ENCODE assay signal across 15 cellular contexts in the genomic region with DNA sequence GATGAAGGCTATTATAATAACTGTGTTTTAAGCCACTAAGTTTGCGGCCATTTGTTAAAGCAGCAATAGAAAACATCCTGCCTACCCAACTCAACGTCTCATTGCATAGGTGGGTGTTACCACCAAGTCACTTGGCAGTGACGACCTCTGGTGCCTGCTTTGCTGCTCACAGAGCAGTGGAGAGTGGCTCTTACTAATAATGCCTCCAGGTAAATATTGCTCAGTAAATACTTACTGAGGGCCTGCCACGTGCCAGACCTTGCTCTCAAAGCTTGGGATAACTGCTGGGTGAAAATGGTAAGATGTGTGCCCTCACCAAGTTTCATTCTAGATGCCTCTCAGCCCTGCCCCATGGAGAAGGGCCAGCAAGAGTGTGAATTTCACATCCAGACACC. TPM values are rescaled to one million over a fixed set of nuclear protein-coding genes. Genes with fewer than 3 reads are reported as not detected.
DNase-seq lines count a peak whose midpoint lies in the region; ATAC-seq and TF ChIP-seq lines count a peak whose summit lies in the region.
"Had no signal": no experiment of that assay in that cellular context is flagged by ENCODE, and none has a peak within 500 bp of the region (broad histone marks: within the 10 kb centered on the region; RNA-seq: fewer than 3 reads in every experiment).

No MANE protein-coding gene starts in this region.

- no peaks in the 10 kb centered on the region for H3K36me3 ChIP-seq in upper lobe of right lung
- H3K36me3 ChIP-seq: HAP-1, MG63 had no signal

- H3K27ac ChIP-seq in right cardiac atrium (ENCODE audit: low read length) (peak overlapping the region; percentile 20), VCaP (peak overlapping the region; percentile 75), upper lobe of right lung (no peak overlapping the region)

- no peak for ATAC-seq in right cardiac atrium
- ATAC-seq in left ventricle myocardium superior: no peak
- peak; percentile 86 for ATAC-seq in upper lobe of right lung

- no peaks in the 10 kb centered on the region for H3K9me3 ChIP-seq in right cardiac atrium (ENCODE audit: control insufficient read depth, low read length)
- H3K9me3 ChIP-seq in upper lobe of right lung: no peaks in the 10 kb centered on the region
- H3K9me3 ChIP-seq: HAP-1, MG63 had no signal

- H3K27me3 ChIP-seq in right cardiac atrium (ENCODE audit: control insufficient read depth, insufficient read depth) (no peaks in the 10 kb centered on the region), upper lobe of right lung (no peaks in the 10 kb centered on the region)
- H3K27me3 ChIP-seq: MG63 had no signal

- WGBS in right cardiac atrium: 57% methylated on average over 4 of the region's 4 CpGs

- DNase-seq in right cardiac atrium (no peak), left ventricle myocardium superior (no peak), left kidney (ENCODE audit: low read depth, low spot score) (peak; percentile 33), upper lobe of right lung (no peak), GM20000 (ENCODE audit: low spot score) (no peak), NCI-H128 (lab: John Stamatoyannopoulos, UW; ENCODE audit: unreplicated experiment) (no peak), OCI-M2 (lab: John Stamatoyannopoulos, UW; ENCODE audit: unreplicated experiment) (no peak)
- DNase-seq: activated CD8-positive, alpha-beta memory T cell treated with anti-CD3 and anti-CD28 coated beads for 24 hours; EL; MG63; stimulated activated CD4-positive, alpha-beta T cell treated with anti-CD3 and anti-CD28 coated beads, Interleukin-4, amount 100 ng/mL, for 4 hours; stimulated activated naive CD4-positive, alpha-beta T cell treated with Interleukin-2 at 50 U/mL for 16 hours; T-helper 9 cell had no signal

- H3K4me3 ChIP-seq in right cardiac atrium (ENCODE audit: low read length): no peak overlapping the region
- no peak overlapping the region for H3K4me3 ChIP-seq in upper lobe of right lung
- H3K4me3 ChIP-seq: HAP-1, MG63 had no signal

- TF ChIP-seq CTCF in VCaP (conservative IDR thresholded peaks at IDR 0.05) (no peak), upper lobe of right lung (IDR thresholded peaks at IDR 0.05) (no peak), GM20000 (IDR thresholded peaks at IDR 0.05; ENCODE audit: extremely low read depth, missing control alignments) (no peak)

- intact Hi-C loops in right cardiac atrium (cut with DNase I) (no loop called here), left ventricle myocardium superior (cut with micrococcal nuclease) (no loop called here), upper lobe of right lung (cut with DNase I) (no loop called here)

- peaks cover 17% of the 10 kb centered on the region for H3K4me1 ChIP-seq in right cardiac atrium (ENCODE audit: control insufficient read depth, insufficient read depth, low read length)
- peaks cover 16% of the 10 kb centered on the region for H3K4me1 ChIP-seq in upper lobe of right lung

RNA-seq across cellular contexts. Expression of gene ITGA6, which starts 27.7 kb away (rescaled TPM):
- total RNA-seq in right cardiac atrium (10 to 100 TPM; 24.0 to 38.3 (median 32.1) TPM), left ventricle myocardium superior (54.8 TPM), upper lobe of right lung (73.0 TPM)
- polyA plus RNA-seq in right cardiac atrium: 14.8 TPM
